ENCODE assay signal across 28 cellular contexts in the genomic region with DNA sequence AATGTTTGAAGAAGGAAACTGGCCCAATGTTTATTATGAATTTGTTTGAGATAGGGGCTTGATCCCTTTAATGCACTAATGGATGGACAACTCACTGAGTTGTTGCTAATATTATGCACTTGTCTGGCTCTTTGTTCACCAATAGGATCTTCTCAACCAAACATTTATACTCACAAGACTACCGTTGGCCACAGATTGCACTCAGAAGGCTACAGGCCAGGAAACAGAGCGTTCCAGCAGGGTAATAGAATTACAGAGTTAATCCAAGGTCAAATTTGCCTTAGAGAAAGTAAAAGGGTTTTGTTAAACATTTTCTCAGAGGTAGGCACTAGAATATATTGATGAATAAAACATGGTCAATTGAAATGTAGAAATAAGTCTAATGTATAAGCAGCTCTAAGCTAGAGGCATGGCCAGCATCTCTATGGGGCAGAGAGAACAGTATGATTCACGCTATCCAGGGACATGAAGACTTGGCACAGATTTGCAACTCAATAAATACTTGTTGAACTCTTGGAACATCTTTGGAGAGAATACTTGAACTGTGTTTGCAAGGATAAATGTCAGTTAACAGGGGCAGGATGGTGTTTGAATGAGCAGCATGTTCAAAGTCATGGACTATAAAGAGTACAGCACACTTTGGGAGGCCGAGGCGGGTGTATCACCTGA.
"Had no signal": no experiment of that assay in that cellular context is flagged by ENCODE, and none has a peak within 500 bp of the region (broad histone marks: within the 10 kb centered on the region; RNA-seq: fewer than 3 reads in every experiment).

No MANE protein-coding gene starts in this region.

- H3K4me3 ChIP-seq: adrenal gland, body of pancreas, colonic mucosa, gastrocnemius medialis had no signal

- H3K9me3 ChIP-seq: adrenal gland, body of pancreas, colonic mucosa, gastrocnemius medialis had no signal

- H3K27ac ChIP-seq: adrenal gland, body of pancreas, colonic mucosa, epithelial cell of prostate, foreskin keratinocyte, gastrocnemius medialis had no signal

- ATAC-seq: activated CD4-positive, alpha-beta T cell treated with anti-CD3 and anti-CD28 coated beads for 36 hours; activated CD8-positive, alpha-beta memory T cell treated with anti-CD3 and anti-CD28 coated beads, Interleukin-2, amount 10 ng/mL, durations not matched to agents 7 days and 5 days; activated CD8-positive, alpha-beta T cell treated with anti-CD3 and anti-CD28 coated beads, Interleukin-2, amount 10 ng/mL, durations not matched to agents 7 days and 5 days; activated naive CD8-positive, alpha-beta T cell treated with anti-CD3 and anti-CD28 coated beads, Interleukin-2, amount 50 U/mL, for 24 hours; body of pancreas; esophagus mucosa; foreskin keratinocyte; gastrocnemius medialis had no signal

- H3K27me3 ChIP-seq: adrenal gland, body of pancreas, colonic mucosa, foreskin keratinocyte, gastrocnemius medialis had no signal

- H3K4me1 ChIP-seq: adrenal gland, body of pancreas, colonic mucosa, foreskin keratinocyte, gastrocnemius medialis had no signal

- DNase-seq: activated CD4-positive, alpha-beta memory T cell treated with anti-CD3 and anti-CD28 coated beads for 36 hours; activated CD4-positive, alpha-beta T cell treated with anti-CD3 and anti-CD28 coated beads for 36 hours; activated CD4-positive, alpha-beta T cell treated with anti-CD3 and anti-CD28 coated beads, Interleukin-2, amount 10 ng/mL, durations not matched to agents 24 days and 14 days; activated CD4-positive, CD25-positive, alpha-beta regulatory T cell; activated CD4-positive, CD25-positive, alpha-beta regulatory T cell treated with anti-CD3 and anti-CD28 coated beads, Interleukin-2, amount 50 U/mL, for 72 hours; activated CD8-positive, alpha-beta memory T cell treated with anti-CD3 and anti-CD28 coated beads, Interleukin-2, amount 10 ng/mL, durations not matched to agents 7 days and 5 days; activated CD8-positive, alpha-beta memory T cell treated with anti-CD3 and anti-CD28 coated beads, Interleukin-2, amount 50 U/mL, for 4 hours; activated CD8-positive, alpha-beta T cell treated with anti-CD3 and anti-CD28 coated beads, Interleukin-2, amount 10 ng/mL, durations not matched to agents 7 days and 5 days; activated effector memory CD4-positive, alpha-beta T cell treated with anti-CD3 and anti-CD28 coated beads, Interleukin-2, amount 50 U/mL, for 16 hours; activated naive CD4-positive, alpha-beta T cell treated with anti-CD3 and anti-CD28 coated beads for 36 hours; activated naive CD8-positive, alpha-beta T cell treated with anti-CD3 and anti-CD28 coated beads for 36 hours; activated naive CD8-positive, alpha-beta T cell treated with anti-CD3 and anti-CD28 coated beads, Interleukin-2, amount 50 U/mL, for 24 hours; activated T-cell treated with anti-CD3 and anti-CD28 coated beads, Interleukin-2, amount 50 U/mL, for 1 hour; activated T-cell treated with anti-CD3 and anti-CD28 coated beads, Interleukin-2, amount 50 U/mL, for 48 hours; adrenal gland; amygdala; aorta; body of pancreas; central memory CD4-positive, alpha-beta T cell; cerebellar nuclear complex; colonic mucosa; effector CD8-positive, alpha-beta T cell; foreskin keratinocyte; gastrocnemius medialis; glutamatergic neuron; T-helper 2 cell had no signal
